ENCODE assay signal across 12 cellular contexts in the genomic region with DNA sequence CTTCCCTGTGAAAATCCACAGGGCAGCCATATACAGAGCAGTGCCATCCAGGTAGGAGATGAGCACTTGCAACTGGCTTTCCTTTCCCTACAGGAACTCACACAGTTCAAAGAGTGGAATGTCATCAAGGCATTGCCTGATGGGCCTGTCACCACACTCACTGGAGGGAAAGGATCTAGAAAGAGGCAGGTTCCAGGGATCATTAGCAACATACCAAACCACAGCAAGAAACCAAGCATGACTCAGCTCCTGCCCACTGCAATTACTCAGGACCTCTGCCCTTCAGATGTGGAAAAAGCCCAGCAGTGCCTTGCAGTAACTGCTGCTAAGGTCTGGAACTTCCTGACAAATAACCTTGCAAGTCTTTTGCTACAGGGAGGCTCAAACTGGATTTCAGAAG.
DNase-seq lines count a peak whose midpoint lies in the region; FAIRE-seq and TF ChIP-seq lines count a peak whose summit lies in the region.
"Had no signal": no experiment of that assay in that cellular context is flagged by ENCODE, and none has a peak within 500 bp of the region (broad histone marks: within the 10 kb centered on the region; RNA-seq: fewer than 3 reads in every experiment).

No MANE protein-coding gene starts in this region.

- H4K91ac ChIP-seq in trophoblast cell (ENCODE audit: low read depth, low read length): no peak overlapping the region

- H3K79me1 ChIP-seq in trophoblast cell (ENCODE audit: low read length): peaks cover 7% of the 10 kb centered on the region

- H3K14ac ChIP-seq in trophoblast cell (ENCODE audit: low read length): no peak overlapping the region

- H3K27ac Mint-ChIP-seq in T-helper 2 cell treated with Interferon-gamma antibody and Interleukin-4, amounts not matched to agents 5 μg/mL and 100 μg/mL, for 36 hours: no peak overlapping the region
- H3K27ac Mint-ChIP-seq: activated naive CD8-positive, alpha-beta T cell treated with anti-CD3 and anti-CD28 coated beads, Interleukin-2, amount 10 ng/mL, durations not matched to agents 7 days and 5 days; T-helper 17 cell had no signal

- H3K4me2 ChIP-seq in trophoblast cell (ENCODE audit: low read length): no peak overlapping the region
- H3K4me2 ChIP-seq: A549 had no signal

- no peak for TF ChIP-seq EP300 in sigmoid colon (IDR thresholded peaks at IDR 0.05)

- FAIRE-seq in bronchial epithelial cell (lab: Jason Lieb, UNC): peak; percentile 95
- FAIRE-seq: A549 had no signal

- no peak for TF ChIP-seq POLR2A in NB4 (IDR thresholded peaks at IDR 0.05; ENCODE audit: extremely low read depth, insufficient read length)
- no peak for TF ChIP-seq POLR2A in sigmoid colon (IDR thresholded peaks at IDR 0.05)

- no peak overlapping the region for H2AFZ ChIP-seq in trophoblast cell (ENCODE audit: insufficient read depth, low read length, poor library complexity)

- H2BK120ac ChIP-seq in trophoblast cell (ENCODE audit: insufficient read depth, low read length, poor library complexity): no peak overlapping the region

- H3K36me3 ChIP-seq in bronchial epithelial cell (ENCODE audit: control insufficient read depth, insufficient read depth, low read length) (no peaks in the 10 kb centered on the region), trophoblast cell (ENCODE audit: control insufficient read depth in 1 of 2, insufficient read depth in 2 of 2, low read length in 2 of 2) (peaks cover 5% of the 10 kb centered on the region in 2 experiments), sigmoid colon (no peaks in the 10 kb centered on the region)
- H3K36me3 ChIP-seq: tibial artery had no signal

- H3K27me3 Mint-ChIP-seq in T-helper 2 cell treated with Interferon-gamma antibody and Interleukin-4, amounts not matched to agents 5 μg/mL and 100 μg/mL, for 36 hours (ENCODE audit: low read depth): no peaks in the 10 kb centered on the region
- H3K27me3 Mint-ChIP-seq: activated naive CD8-positive, alpha-beta T cell treated with anti-CD3 and anti-CD28 coated beads, Interleukin-2, amount 10 ng/mL, durations not matched to agents 7 days and 5 days; T-helper 17 cell had no signal

- peaks cover 2% of the 10 kb centered on the region for H3K79me2 ChIP-seq in trophoblast cell (ENCODE audit: control insufficient read depth, insufficient read depth, low read length, poor library complexity)

- peak overlapping the region; percentile 56 for H3K27ac ChIP-seq in trophoblast cell (ENCODE audit: low read depth, low read length)
- H3K27ac ChIP-seq in sigmoid colon: no peak overlapping the region
- H3K27ac ChIP-seq: tibial artery had no signal

- H3K4me3 Mint-ChIP-seq in T-helper 2 cell treated with Interferon-gamma antibody and Interleukin-4, amounts not matched to agents 5 μg/mL and 100 μg/mL, for 36 hours: no peak overlapping the region
- H3K4me3 Mint-ChIP-seq: activated naive CD8-positive, alpha-beta T cell treated with anti-CD3 and anti-CD28 coated beads, Interleukin-2, amount 10 ng/mL, durations not matched to agents 7 days and 5 days; T-helper 17 cell had no signal

- H2BK5ac ChIP-seq in trophoblast cell (ENCODE audit: low read depth, low read length, poor library complexity): no peak overlapping the region

- H3K4ac ChIP-seq in trophoblast cell (ENCODE audit: low read depth, low read length): no peak overlapping the region

- no peak overlapping the region for H4K12ac ChIP-seq in trophoblast cell (ENCODE audit: low read depth, low read length)

- TF ChIP-seq CTCF in NB4 (IDR thresholded peaks at IDR 0.05; ENCODE audit: low read depth, low read length) (no peak), bronchial epithelial cell (IDR thresholded peaks at IDR 0.05; ENCODE audit: insufficient read depth, low read length, severe bottlenecking) (no peak), sigmoid colon (IDR thresholded peaks at IDR 0.05) (no peak)

- intact Hi-C loops in sigmoid colon (cut with DNase I): no loop called here

- no peak overlapping the region for H3K18ac ChIP-seq in trophoblast cell (ENCODE audit: low read length)

- H3K36me3 Mint-ChIP-seq in T-helper 2 cell treated with Interferon-gamma antibody and Interleukin-4, amounts not matched to agents 5 μg/mL and 100 μg/mL, for 36 hours (ENCODE audit: low read depth): peaks cover 2% of the 10 kb centered on the region
- H3K36me3 Mint-ChIP-seq: activated naive CD8-positive, alpha-beta T cell treated with anti-CD3 and anti-CD28 coated beads, Interleukin-2, amount 10 ng/mL, durations not matched to agents 7 days and 5 days had no signal

- peak; percentile 15 for DNase-seq in T-helper 2 cell treated with Interferon-gamma antibody and Interleukin-4, amounts not matched to agents 5 μg/mL and 100 μg/mL, for 36 hours (ENCODE audit: low spot score)
- DNase-seq in T-helper 2 cell (no peak), NB4 (ENCODE audit: low read depth) (peak; percentile 84), bronchial epithelial cell (ENCODE audit: low read depth) (peak; percentile 78), trophoblast cell (peak; percentile 6 to 15), NCI-H526 treated with DMSO at 0.1 percent for 48 hours (lab: John Stamatoyannopoulos, UW) (no peak), NCI-H2196 treated with DMSO at 0.1 percent for 48 hours (lab: John Stamatoyannopoulos, UW; ENCODE audit: unreplicated experiment) (no peak), sigmoid colon (no peak)
- DNase-seq: activated naive CD8-positive, alpha-beta T cell treated with anti-CD3 and anti-CD28 coated beads, Interleukin-2, amount 10 ng/mL, durations not matched to agents 7 days and 5 days; T-helper 17 cell; tibial artery had no signal

- no peaks in the 10 kb centered on the region for H3K9me3 Mint-ChIP-seq in T-helper 2 cell treated with Interferon-gamma antibody and Interleukin-4, amounts not matched to agents 5 μg/mL and 100 μg/mL, for 36 hours
- H3K9me3 Mint-ChIP-seq: activated naive CD8-positive, alpha-beta T cell treated with anti-CD3 and anti-CD28 coated beads, Interleukin-2, amount 10 ng/mL, durations not matched to agents 7 days and 5 days had no signal

- H3K4me1 ChIP-seq in trophoblast cell (ENCODE audit: control insufficient read depth in 1 of 2, insufficient read depth in 2 of 2, low read length in 2 of 2) (peaks cover 7 to 11% of the 10 kb centered on the region in 2 experiments), sigmoid colon (peaks cover 0 to 5% (median 0%) of the 10 kb centered on the region in 4 donors)

- H3K9me3 ChIP-seq in trophoblast cell (ENCODE audit: insufficient read depth, low read depth, low read length): no peaks in the 10 kb centered on the region
- H3K9me3 ChIP-seq in sigmoid colon: no peaks in the 10 kb centered on the region
- H3K9me3 ChIP-seq: A549, tibial artery had no signal

- H3K4me3 ChIP-seq in NB4 (ENCODE audit: low read depth, low read length): no peak overlapping the region
- H3K4me3 ChIP-seq in bronchial epithelial cell (ENCODE audit: low read depth, low read length): no peak overlapping the region
- no peak overlapping the region for H3K4me3 ChIP-seq in trophoblast cell (ENCODE audit: low read depth, low read length)
- no peak overlapping the region for H3K4me3 ChIP-seq in sigmoid colon
- H3K4me3 ChIP-seq: A549, tibial artery had no signal

- H2AK5ac ChIP-seq in trophoblast cell (ENCODE audit: low read length): no peak overlapping the region

- no peaks in the 10 kb centered on the region for H3K27me3 ChIP-seq in bronchial epithelial cell (ENCODE audit: control insufficient read depth, insufficient read depth, low read length)
- H3K27me3 ChIP-seq in trophoblast cell (ENCODE audit: insufficient read depth, low read length): no peaks in the 10 kb centered on the region
- H3K27me3 ChIP-seq in sigmoid colon: no peaks in the 10 kb centered on the region
- H3K27me3 ChIP-seq: tibial artery had no signal

- no peak overlapping the region for H3K23ac ChIP-seq in trophoblast cell (ENCODE audit: low read length)

- no peak overlapping the region for H2BK12ac ChIP-seq in trophoblast cell (ENCODE audit: low read length)

- H3K4me1 Mint-ChIP-seq in T-helper 2 cell treated with Interferon-gamma antibody and Interleukin-4, amounts not matched to agents 5 μg/mL and 100 μg/mL, for 36 hours (ENCODE audit: low read depth): peaks cover 8% of the 10 kb centered on the region

- no peak overlapping the region for H4K8ac ChIP-seq in trophoblast cell (ENCODE audit: low read depth, low read length)

- no peak overlapping the region for H3K9ac ChIP-seq in trophoblast cell (ENCODE audit: low read length)

Comparison
In these comparisons a context has a peak if more than half of its experiments do, and no peak if none do; other contexts are left out.
1. DNase-seq: peak in T-helper 2 cell treated with Interferon-gamma antibody and Interleukin-4, amounts not matched to agents 5 μg/mL and 100 μg/mL, for 36 hours (single experiment), NB4 (single experiment), bronchial epithelial cell (single experiment) and trophoblast cell (2 of 2); none in T-helper 2 cell (0 of 5), NCI-H526 treated with DMSO at 0.1 percent for 48 hours (single experiment), NCI-H2196 treated with DMSO at 0.1 percent for 48 hours (single experiment) and sigmoid colon (single experiment).